ENCODE assay signal across 18 cellular contexts in the genomic region with DNA sequence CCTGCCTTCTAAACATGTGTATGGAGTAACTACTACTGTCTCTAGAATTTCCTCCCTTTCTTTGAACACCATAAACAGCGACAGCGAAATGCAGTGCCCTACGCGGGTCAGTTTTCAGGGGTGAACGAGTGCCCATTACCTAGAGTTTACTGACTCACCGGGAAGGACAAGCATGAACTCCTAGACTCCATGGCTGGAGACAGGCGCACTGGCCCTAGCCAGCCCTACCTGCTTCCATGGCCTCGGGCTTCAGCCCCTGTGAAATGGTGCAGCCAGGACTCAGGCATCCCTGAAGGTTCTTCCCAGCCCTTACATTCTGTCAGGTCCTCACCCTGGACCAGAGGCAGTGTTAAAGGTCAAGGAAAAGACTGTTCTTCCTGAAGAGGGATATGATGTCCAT. TPM values are rescaled to one million over a fixed set of nuclear protein-coding genes. Genes with fewer than 3 reads are reported as not detected.
DNase-seq lines count a peak whose midpoint lies in the region; ATAC-seq and TF ChIP-seq lines count a peak whose summit lies in the region.
"Had no signal": no experiment of that assay in that cellular context is flagged by ENCODE, and none has a peak within 500 bp of the region (broad histone marks: within the 10 kb centered on the region; RNA-seq: fewer than 3 reads in every experiment).

No MANE protein-coding gene starts in this region.

- H3K9me3 Mint-ChIP-seq in CD8-positive, alpha-beta memory T cell, result no peaks in the 10 kb centered on the region
- H3K9me3 Mint-ChIP-seq in brain (no peaks in the 10 kb centered on the region), neural progenitor cell (no peaks in the 10 kb centered on the region)

- H3K4me3 ChIP-seq in A673 (ENCODE audit: low read depth, low read length, poor library complexity, severe bottlenecking), result no peak overlapping the region
- H3K4me3 ChIP-seq in CD8-positive, alpha-beta memory T cell (ENCODE audit: low read length), result no peak overlapping the region
- H3K4me3 ChIP-seq in neural progenitor cell, result no peak overlapping the region

- no peak for TF ChIP-seq CTCF in A673 (conservative IDR thresholded peaks at IDR 0.05; ENCODE audit: low read depth, low read length)
- no peak for TF ChIP-seq CTCF in brain (conservative IDR thresholded peaks at IDR 0.05)
- TF ChIP-seq CTCF in neural progenitor cell (IDR thresholded peaks at IDR 0.05), result no peak

- H3K79me2 ChIP-seq in neural progenitor cell (ENCODE audit: low read depth), result peaks cover 99% of the 10 kb centered on the region

- ATAC-seq in left colon (no peak), HG02938 (IDR thresholded peaks at IDR 0.05; ENCODE audit: unreplicated experiment) (no peak)
- ATAC-seq: Panc1 had no signal

- no peak overlapping the region for H2AFZ ChIP-seq in neural progenitor cell (replicated peaks)

- no peak overlapping the region for H3K4me2 ChIP-seq in neural progenitor cell

- H3K27me3 ChIP-seq in A673 (replicated peaks; ENCODE audit: insufficient read depth, low read depth, low read length, poor library complexity) (no peaks in the 10 kb centered on the region), neural progenitor cell (no peaks in the 10 kb centered on the region)
- H3K27me3 ChIP-seq in CD8-positive, alpha-beta memory T cell (ENCODE audit: insufficient read depth, low read length, poor library complexity, severe bottlenecking), result no peaks in the 10 kb centered on the region

- H3K9me3 ChIP-seq in A673 (ENCODE audit: low read depth, low read length, poor library complexity, severe bottlenecking) (no peaks in the 10 kb centered on the region), neural progenitor cell (ENCODE audit: low read depth) (no peaks in the 10 kb centered on the region)
- H3K9me3 ChIP-seq in CD8-positive, alpha-beta memory T cell (ENCODE audit: low read length), result no peaks in the 10 kb centered on the region

- no peaks in the 10 kb centered on the region for H3K27me3 Mint-ChIP-seq in CD8-positive, alpha-beta memory T cell
- H3K27me3 Mint-ChIP-seq in brain, result no peaks in the 10 kb centered on the region
- peaks cover 6% of the 10 kb centered on the region for H3K27me3 Mint-ChIP-seq in neural progenitor cell (ENCODE audit: insufficient read depth, low read depth)

- no peak for DNase-seq in A673 (ENCODE audit: low spot score)
- DNase-seq in CD8-positive, alpha-beta memory T cell, result no peak
- no peak for DNase-seq in neural progenitor cell (ENCODE audit: low spot score)
- no peak for DNase-seq in amniotic stem cell (lab: John Stamatoyannopoulos, UW)
- DNase-seq in left colon, result no peak
- DNase-seq in C1 segment of cervical spinal cord (lab: John Stamatoyannopoulos, UW), result no peak
- DNase-seq: activated T-cell treated with anti-CD3 and anti-CD28 coated beads, Interleukin-2, amount 50 U/mL, for 1 hour; DND-41; foreskin fibroblast; KG1; mesendoderm; NCI-H1436; NCI-H446 treated with DMSO at 0.1 percent for 48 hours; stimulated activated CD4-positive, alpha-beta T cell treated with anti-CD3 and anti-CD28 coated beads, Interleukin-12 subunit alpha, Interleukin-12 subunit beta, amount 100 ng/mL, for 4 hours; T-helper 1 cell had no signal

- H3K4me3 Mint-ChIP-seq in CD8-positive, alpha-beta memory T cell, result no peak overlapping the region
- H3K4me3 Mint-ChIP-seq in brain, result peak overlapping the region in 1 of 5 experiments; percentile 39
- no peak overlapping the region for H3K4me3 Mint-ChIP-seq in neural progenitor cell

- H3K36me3 Mint-ChIP-seq in CD8-positive, alpha-beta memory T cell, result peaks cover 0 to 59% (median 1%) of the 10 kb centered on the region in 3 donors
- H3K36me3 Mint-ChIP-seq in brain, result peaks cover 5% of the 10 kb centered on the region
- peaks cover 6% of the 10 kb centered on the region for H3K36me3 Mint-ChIP-seq in neural progenitor cell

- intact Hi-C loops in A673 (cut with micrococcal nuclease; ENCODE audit: unreplicated experiment), result no loop called here
- intact Hi-C loops in left colon (cut with DNase I, micrococcal nuclease), result no loop called here

- H3F3A ChIP-seq in neural progenitor cell (ENCODE audit: low read depth), result peaks cover 24% of the 10 kb centered on the region

- peaks cover 67 to 94% (median 81%) of the 10 kb centered on the region in 3 donors for H3K4me1 Mint-ChIP-seq in CD8-positive, alpha-beta memory T cell
- peaks cover 82% of the 10 kb centered on the region for H3K4me1 Mint-ChIP-seq in brain
- H3K4me1 Mint-ChIP-seq in neural progenitor cell, result peaks cover 31% of the 10 kb centered on the region

- CTCF ChIA-PET in A673 (lab: Charles Lee), result no interaction called here
- CTCF ChIA-PET in CD8-positive, alpha-beta memory T cell (lab: Charles Lee), result interaction anchor here (2.8 to 3.4 kb wide), 2 partner anchors 18 to 53 kb away, joined by 19 to 38 read pairs; no protein-coding TSS in a partner anchor

- H3K36me3 ChIP-seq in A673 (ENCODE audit: insufficient read depth, low read length, poor library complexity, severe bottlenecking) (peaks cover 3% of the 10 kb centered on the region), neural progenitor cell (no peaks in the 10 kb centered on the region)
- H3K36me3 ChIP-seq in CD8-positive, alpha-beta memory T cell (ENCODE audit: insufficient read depth, low read length), result peaks cover 13% of the 10 kb centered on the region

- H4K20me1 ChIP-seq in neural progenitor cell (ENCODE audit: low read depth), result peaks cover 99% of the 10 kb centered on the region

- POLR2A ChIA-PET in A673 (lab: Charles Lee; ENCODE audit: low non-redundant PET), result no interaction called here
- POLR2A ChIA-PET in CD8-positive, alpha-beta memory T cell (lab: Charles Lee), result interaction anchor here (1.1 kb wide), 1 partner anchor 10 kb away, joined by 7 read pairs; no protein-coding TSS in a partner anchor

- H3K4me1 ChIP-seq in A673 (ENCODE audit: insufficient read depth, low read length, poor library complexity, severe bottlenecking), result peaks cover 25% of the 10 kb centered on the region
- H3K4me1 ChIP-seq in CD8-positive, alpha-beta memory T cell (ENCODE audit: insufficient read depth, low read length), result peaks cover 68% of the 10 kb centered on the region
- H3K4me1 ChIP-seq in neural progenitor cell, result peaks cover 13% of the 10 kb centered on the region

- H3K27ac ChIP-seq in A673 (ENCODE audit: low read depth, low read length, poor library complexity, severe bottlenecking) (peak overlapping the region; percentile 75), neural progenitor cell (peak overlapping the region; percentile 61)
- no peak overlapping the region for H3K27ac ChIP-seq in CD8-positive, alpha-beta memory T cell (ENCODE audit: low read depth, low read length)

- no TSS peak for BruUV-seq in A673 (replicated peaks; lab: Mats Ljungman, UMichigan)

- peak overlapping the region; percentile 13 for H3K9ac ChIP-seq in neural progenitor cell

- peak overlapping the region in 6 of 8 donors; percentile 23 to 89 (median 54) for H3K27ac Mint-ChIP-seq in CD8-positive, alpha-beta memory T cell
- H3K27ac Mint-ChIP-seq in brain (peak overlapping the region in 4 of 5 experiments; percentile 46 to 98 (median 88)), neural progenitor cell (peak overlapping the region; percentile 50)

RNA-seq across cellular contexts. Expression of a gene that starts 8.5 kb away (rescaled TPM):
- total RNA-seq in A673 (2021) (126 and 130 TPM in 2 replicates), neural progenitor cell (ENCODE audit: low replicate concordance) (77.8 and 83.5 TPM in 2 replicates), left colon (10 to 100 TPM; 44.2 to 50.3 TPM)
- total RNA-seq in CD8-positive, alpha-beta memory T cell, result 10 to 100 TPM; 94.8 to 97.6 TPM
- 9.7 TPM for polyA plus RNA-seq in CD8-positive, alpha-beta memory T cell
- 183 TPM for polyA plus RNA-seq in brain (ENCODE audit: insufficient read depth, low read depth, low replicate concordance)

RNA-seq across cellular contexts. Expression of a gene that starts 55.4 kb away (rescaled TPM):
- total RNA-seq in A673 (2021), result 0.92 and 1.7 TPM in 2 replicates
- 1 to 10 TPM; 5.3 to 7.3 TPM for total RNA-seq in CD8-positive, alpha-beta memory T cell
- polyA plus RNA-seq in CD8-positive, alpha-beta memory T cell, result 2.7 TPM
- polyA plus RNA-seq in brain (ENCODE audit: insufficient read depth, low read depth, low replicate concordance), result 43.6 TPM
- total RNA-seq in neural progenitor cell (ENCODE audit: low replicate concordance), result 2.2 and 12.4 TPM in 2 replicates
- total RNA-seq in left colon, result 10 to 100 TPM; 14.3 to 18.6 TPM
